ENCODE assay signal across 19 cellular contexts in genomic region chr13:25943666-25944065, GRCh38.
A peak's percentile ranks its signal among the peaks of the same experiment; 100 is the strongest.
DNase-seq lines count a peak whose midpoint lies in the region; ATAC-seq and TF ChIP-seq lines count a peak whose summit lies in the region.
"Had no signal": no experiment of that assay in that cellular context is flagged by ENCODE, and none has a peak within 500 bp of the region (broad histone marks: within the 10 kb centered on the region; RNA-seq: fewer than 3 reads in every experiment).

No MANE protein-coding gene starts in this region.

- POLR2A ChIA-PET in naive thymus-derived CD8-positive, alpha-beta T cell (lab: Charles Lee), result no interaction called here

- no peaks in the 10 kb centered on the region for H3K36me3 Mint-ChIP-seq in naive thymus-derived CD8-positive, alpha-beta T cell

- no peak overlapping the region for H3K4me3 Mint-ChIP-seq in naive thymus-derived CD8-positive, alpha-beta T cell
- H3K4me3 Mint-ChIP-seq: activated CD4-positive, alpha-beta T cell treated with anti-CD3 and anti-CD28 coated beads, Interleukin-2, amount 10 ng/mL, durations not matched to agents 24 days and 14 days; naive thymus-derived CD4-positive, alpha-beta T cell; T-helper 2 cell treated with Interferon-gamma antibody and Interleukin-4, amounts not matched to agents 5 μg/mL and 100 μg/mL, for 36 hours had no signal

- H3K4me3 ChIP-seq in epithelial cell of proximal tubule (ENCODE audit: low read depth, low read length), result no peak overlapping the region
- H3K4me3 ChIP-seq: lower lobe of right lung, psoas muscle had no signal

- TF ChIP-seq CTCF in epithelial cell of proximal tubule (conservative IDR thresholded peaks at IDR 0.05; ENCODE audit: low read depth, low read length), result no peak

- peaks cover 0 to 17% (median 0%) of the 10 kb centered on the region in 9 donors for H3K9me3 Mint-ChIP-seq in naive thymus-derived CD8-positive, alpha-beta T cell
- H3K9me3 Mint-ChIP-seq: T-helper 2 cell treated with Interferon-gamma antibody and Interleukin-4, amounts not matched to agents 5 μg/mL and 100 μg/mL, for 36 hours had no signal

- H3K27me3 Mint-ChIP-seq in naive thymus-derived CD8-positive, alpha-beta T cell, result no peaks in the 10 kb centered on the region
- H3K27me3 Mint-ChIP-seq: activated CD4-positive, alpha-beta T cell treated with anti-CD3 and anti-CD28 coated beads, Interleukin-2, amount 10 ng/mL, durations not matched to agents 24 days and 14 days; naive thymus-derived CD4-positive, alpha-beta T cell had no signal

- peak overlapping the region in 1 of 10 donors; percentile 60 for H3K27ac Mint-ChIP-seq in naive thymus-derived CD8-positive, alpha-beta T cell
- H3K27ac Mint-ChIP-seq: activated CD4-positive, alpha-beta T cell treated with anti-CD3 and anti-CD28 coated beads, Interleukin-2, amount 10 ng/mL, durations not matched to agents 24 days and 14 days; T-helper 2 cell treated with Interferon-gamma antibody and Interleukin-4, amounts not matched to agents 5 μg/mL and 100 μg/mL, for 36 hours had no signal

- in situ Hi-C loops in Caki2 (cut with HindIII; ENCODE audit: low pct_unique_long_range_greater_than_20kb, low sequenced_read_pairs), result no loop called here

- no peak for ATAC-seq in sciatic nerve
- ATAC-seq in naive thymus-derived CD8-positive, alpha-beta T cell, result no peak
- ATAC-seq: lower lobe of right lung; naive thymus-derived CD4-positive, alpha-beta T cell; psoas muscle had no signal

- H3K4me1 Mint-ChIP-seq in naive thymus-derived CD8-positive, alpha-beta T cell, result peaks cover 8 to 26% (median 13%) of the 10 kb centered on the region in 4 donors

- intact Hi-C loops in sciatic nerve (cut with DNase I) (no loop called here), head of caudate nucleus (cut with DNase I) (no loop called here)

- DNase-seq in Caki2 (ENCODE audit: low read depth) (peak; percentile 45), NCI-H1694 (lab: John Stamatoyannopoulos, UW) (peak; percentile 72), epithelial cell of proximal tubule (ENCODE audit: low read depth) (peak; percentile 83), myocyte (ENCODE audit: low read depth) (peak; percentile 25), sciatic nerve (ENCODE audit: low spot score) (no peak), head of caudate nucleus (no peak)
- no peak for DNase-seq in naive thymus-derived CD8-positive, alpha-beta T cell
- DNase-seq: activated CD4-positive, alpha-beta T cell treated with anti-CD3 and anti-CD28 coated beads, Interleukin-2, amount 10 ng/mL, durations not matched to agents 24 days and 14 days; activated naive CD4-positive, alpha-beta T cell; C1 segment of cervical spinal cord; cortex of kidney; DMS153; GOT3; lower lobe of right lung; naive thymus-derived CD4-positive, alpha-beta T cell; NCI-H1048; psoas muscle; SHP77 had no signal

Comparison
In these comparisons a context has a peak if more than half of its experiments do, and no peak if none do; other contexts are left out.
1. DNase-seq: peak in Caki2 (single experiment), NCI-H1694 (single experiment), epithelial cell of proximal tubule (single experiment) and myocyte (single experiment); none in sciatic nerve (single experiment), naive thymus-derived CD8-positive, alpha-beta T cell (0 of 10) and head of caudate nucleus (0 of 42).